In the genomic region with DNA sequence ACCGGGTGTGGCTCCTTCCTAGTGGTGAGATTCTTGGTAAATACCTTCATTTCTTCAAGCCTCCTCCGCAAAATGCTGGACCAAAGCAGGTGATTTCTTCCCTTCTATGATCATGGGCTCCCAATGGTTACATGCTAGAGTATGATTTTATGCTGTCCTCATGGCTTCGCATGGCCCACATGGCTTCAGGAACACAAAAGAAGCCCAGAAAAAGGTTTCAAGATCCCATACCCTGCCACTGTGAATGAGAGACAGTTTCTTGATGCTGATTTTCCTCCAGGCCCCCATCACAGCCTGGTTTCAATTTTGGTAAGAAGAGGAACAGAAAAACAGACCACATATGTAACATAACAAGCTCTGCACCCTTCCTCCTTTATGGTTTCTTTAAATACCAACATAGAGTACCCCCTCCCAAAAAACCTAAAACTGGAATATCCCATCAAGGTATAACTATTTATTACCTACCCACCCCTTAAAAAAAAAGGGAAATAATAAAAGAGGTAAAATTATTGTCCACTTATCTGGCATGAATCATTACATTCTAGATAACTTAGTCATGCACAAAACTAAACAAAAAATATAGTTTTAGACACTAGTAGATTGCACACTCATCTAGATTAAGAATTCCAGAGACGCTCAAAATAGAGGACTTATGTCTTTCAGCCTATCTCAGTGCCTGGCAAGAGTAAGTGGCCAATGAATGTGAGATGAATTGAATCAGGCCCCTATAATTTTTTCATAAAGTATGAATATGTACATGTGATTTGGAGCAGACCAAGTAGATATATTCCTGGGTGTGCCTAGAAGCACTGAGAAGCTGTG, we compare ENCODE assay signal across 9 cellular contexts.
DNase-seq lines count a peak whose midpoint lies in the region; ATAC-seq and TF ChIP-seq lines count a peak whose summit lies in the region.
"Had no signal": no experiment of that assay in that cellular context is flagged by ENCODE, and none has a peak within 500 bp of the region (broad histone marks: within the 10 kb centered on the region; RNA-seq: fewer than 3 reads in every experiment).

No MANE protein-coding gene starts in this region.

- no peaks in the 10 kb centered on the region for H3K36me3 Mint-ChIP-seq in nephron progenitor cell (ENCODE audit: low read depth)

- ATAC-seq in GM18499 (IDR thresholded peaks at IDR 0.05; ENCODE audit: insufficient read depth, unreplicated experiment) (peak; percentile 76), GM21515 (IDR thresholded peaks at IDR 0.05; ENCODE audit: unreplicated experiment) (peak; percentile 83), HG03139 (IDR thresholded peaks at IDR 0.05; ENCODE audit: unreplicated experiment) (peak; percentile 73)

- peaks cover 39% of the 10 kb centered on the region for H3K27me3 Mint-ChIP-seq in nephron progenitor cell (ENCODE audit: low read depth, poor library complexity)

- H3K9me3 Mint-ChIP-seq in nephron progenitor cell, result no peaks in the 10 kb centered on the region

- H3K4me1 Mint-ChIP-seq in nephron progenitor cell, result peaks cover 5% of the 10 kb centered on the region

- H3K4me3 Mint-ChIP-seq in nephron progenitor cell, result no peak overlapping the region

- no peak overlapping the region for H3K4me3 ChIP-seq in astrocyte of the spinal cord (ENCODE audit: low read depth, low read length)
- H3K4me3 ChIP-seq: right atrium auricular region had no signal

- TF ChIP-seq CTCF in astrocyte of the spinal cord (IDR thresholded peaks at IDR 0.05; ENCODE audit: low read depth, low read length), result no peak
- TF ChIP-seq CTCF in nephron progenitor cell (IDR thresholded peaks at IDR 0.05), result no peak

- in situ Hi-C loops in astrocyte of the spinal cord (cut with HindIII; ENCODE audit: low sequenced_read_pairs), result no loop called here

- H3K27ac Mint-ChIP-seq in nephron progenitor cell, result no peak overlapping the region

- peak; percentile 26 for DNase-seq in astrocyte of the spinal cord (ENCODE audit: low read depth, low spot score)
- DNase-seq in NCI-H187 (lab: John Stamatoyannopoulos, UW), result no peak
- no peak for DNase-seq in activated CD4-positive, alpha-beta T cell treated with anti-CD3 and anti-CD28 coated beads for 48 hours
- no peak for DNase-seq in nephron progenitor cell
- DNase-seq in NCI-H1105 (lab: John Stamatoyannopoulos, UW), result no peak
